ENCODE assay signal across 1 cellular context in genomic region chr3:142723665-142723967, GRCh38.
TF ChIP-seq lines count a peak whose summit lies in the region.

No MANE protein-coding gene starts in this region.

TF ChIP-seq in K562, 482 proteins besides CTCF, POLR2A, EP300 and RAD21 (continued from another document):
- TF ChIP-seq ID3 (CRISPR knock-in tag; IDR thresholded peaks at IDR 0.05) (no peak), ID3 (tag; IDR thresholded peaks at IDR 0.05) (no peak), MAFK (IDR thresholded peaks at IDR 0.05; ENCODE audit: low read length) (no peak), SNIP1 (IDR thresholded peaks at IDR 0.05; ENCODE audit: low read depth) (no peak), ZNF133 (CRISPR knock-in tag; IDR thresholded peaks at IDR 0.05) (no peak), TCF15 (CRISPR knock-in tag; IDR thresholded peaks at IDR 0.05) (no peak), CBX8 (IDR thresholded peaks at IDR 0.05; ENCODE audit: borderline replicate concordance, extremely low read depth, low read depth, low read length, poor library complexity, severe bottlenecking) (no peak), MCM7 (IDR thresholded peaks at IDR 0.05) (no peak), HMG20A (CRISPR knock-in tag; conservative IDR thresholded peaks at IDR 0.05) (no peak), PPARD (CRISPR knock-in tag; IDR thresholded peaks at IDR 0.05) (no peak)
